Comparison of ENCODE assay signal across 8 cellular contexts in genomic region chr12:49750027-49750977, GRCh38. TPM values are rescaled to one million over a fixed set of nuclear protein-coding genes. Genes with fewer than 3 reads are reported as not detected.
DNase-seq lines count a peak whose midpoint lies in the region; ATAC-seq and TF ChIP-seq lines count a peak whose summit lies in the region.

No MANE protein-coding gene starts in this region.

- H3K36me3 ChIP-seq in iPS-20b (ENCODE audit: insufficient read depth, low read depth, low read length), result peaks cover 44% of the 10 kb centered on the region
- peaks cover 24 to 44% (median 32%) of the 10 kb centered on the region in 4 donors for H3K36me3 ChIP-seq in stomach

- intact Hi-C loops in stomach (cut with DNase I; ENCODE audit: low total_unique reads), result no loop called here

- H3K4me3 Mint-ChIP-seq in activated T-cell treated with anti-CD3 and anti-CD28 coated beads, Interleukin-2, amount 50 U/mL, for 4 hours, result peak overlapping the region; percentile 70

- H3K4me3 ChIP-seq in NB4 (ENCODE audit: low read depth, low read length) (peak overlapping the region; percentile 1), iPS-20b (ENCODE audit: low read length) (no peak overlapping the region), stomach (no peak overlapping the region)

- CTCF ChIA-PET in HEK293T (lab: Yijun Ruan, JAX), result interaction anchor here (0.7 to 1.1 kb wide), 2 partner anchors 9 to 103 kb away, joined by 3 to 6 read pairs; partner anchors contain the start of gene TMBIM6

- peaks cover 85% of the 10 kb centered on the region for H3K4me1 Mint-ChIP-seq in activated T-cell treated with anti-CD3 and anti-CD28 coated beads, Interleukin-2, amount 50 U/mL, for 4 hours (ENCODE audit: low read depth)

- H3K27ac ChIP-seq in iPS-20b (ENCODE audit: low read length) (no peak overlapping the region), stomach (peak overlapping the region in 4 of 5 donors; percentile 1 to 52 (median 13))

- TF ChIP-seq EP300 in stomach (IDR thresholded peaks at IDR 0.05), result no peak

- H3K9ac ChIP-seq in iPS-20b (ENCODE audit: low read depth, low read length), result peak overlapping the region; percentile 17; the same call in 1 of the 2 replicates

- H3K36me3 Mint-ChIP-seq in activated T-cell treated with anti-CD3 and anti-CD28 coated beads, Interleukin-2, amount 50 U/mL, for 4 hours (ENCODE audit: insufficient read depth), result peaks cover 30% of the 10 kb centered on the region

- no peaks in the 10 kb centered on the region for H3K9me3 Mint-ChIP-seq in activated T-cell treated with anti-CD3 and anti-CD28 coated beads, Interleukin-2, amount 50 U/mL, for 4 hours

- TF ChIP-seq POLR2A in NB4 (IDR thresholded peaks at IDR 0.05; ENCODE audit: extremely low read depth, insufficient read length) (no peak), stomach (IDR thresholded peaks at IDR 0.05) (no peak)

- peaks cover 11% of the 10 kb centered on the region; the same call in 1 of the 2 replicates for H3K4me1 ChIP-seq in iPS-20b (ENCODE audit: insufficient read depth, low read length)
- peaks cover 71 to 100% (median 85%) of the 10 kb centered on the region in 4 donors for H3K4me1 ChIP-seq in stomach

- ATAC-seq in GM18868 (IDR thresholded peaks at IDR 0.05; ENCODE audit: unreplicated experiment), result peak; percentile 68
- ATAC-seq in activated T-cell treated with anti-CD3 and anti-CD28 coated beads, Interleukin-2, amount 50 U/mL, for 4 hours, result peak; percentile 91 to 93

- no peaks in the 10 kb centered on the region for H3K27me3 Mint-ChIP-seq in activated T-cell treated with anti-CD3 and anti-CD28 coated beads, Interleukin-2, amount 50 U/mL, for 4 hours (ENCODE audit: low read depth)

- no peaks in the 10 kb centered on the region for H3K27me3 ChIP-seq in iPS-20b (ENCODE audit: insufficient read depth, low read length)
- no peaks in the 10 kb centered on the region for H3K27me3 ChIP-seq in stomach

- H3K9me3 ChIP-seq in iPS-20b (ENCODE audit: insufficient read depth, low read depth, low read length) (no peaks in the 10 kb centered on the region), stomach (no peaks in the 10 kb centered on the region)

- DNase-seq in NB4 (ENCODE audit: low read depth) (peak; percentile 86), stomach (no peak), superior temporal gyrus (ENCODE audit: extremely low spot score) (no peak), DMS 273 treated with DMSO at 0.1 percent for 48 hours (lab: John Stamatoyannopoulos, UW) (no peak), HEK293T (ENCODE audit: extremely low spot score) (no peak)
- peak; percentile 38 for DNase-seq in activated T-cell treated with anti-CD3 and anti-CD28 coated beads, Interleukin-2, amount 50 U/mL, for 4 hours

- POLR2A ChIA-PET in HEK293T (lab: Yijun Ruan, JAX), result interaction anchor here (1.1 to 1.2 kb wide), 2 partner anchors 9 to 78 kb away, joined by 4 to 9 read pairs; partner anchors contain the start of genes NCKAP5L and TMBIM6

- TF ChIP-seq CTCF in NB4 (IDR thresholded peaks at IDR 0.05; ENCODE audit: low read depth, low read length), result no peak
- TF ChIP-seq CTCF in stomach (IDR thresholded peaks at IDR 0.05), result no peak

- WGBS in stomach, 5 donors, result 55 to 62% (median 55%) methylated on average over 8 of the region's 8 CpGs

TF ChIP-seq in HEK293T, 16 proteins besides CTCF, POLR2A, EP300 and RAD21:
- no peak for TF ChIP-seq LEF1 (IDR thresholded peaks at IDR 0.05; ENCODE audit: borderline replicate concordance)
- TF ChIP-seq, protein P1, sequence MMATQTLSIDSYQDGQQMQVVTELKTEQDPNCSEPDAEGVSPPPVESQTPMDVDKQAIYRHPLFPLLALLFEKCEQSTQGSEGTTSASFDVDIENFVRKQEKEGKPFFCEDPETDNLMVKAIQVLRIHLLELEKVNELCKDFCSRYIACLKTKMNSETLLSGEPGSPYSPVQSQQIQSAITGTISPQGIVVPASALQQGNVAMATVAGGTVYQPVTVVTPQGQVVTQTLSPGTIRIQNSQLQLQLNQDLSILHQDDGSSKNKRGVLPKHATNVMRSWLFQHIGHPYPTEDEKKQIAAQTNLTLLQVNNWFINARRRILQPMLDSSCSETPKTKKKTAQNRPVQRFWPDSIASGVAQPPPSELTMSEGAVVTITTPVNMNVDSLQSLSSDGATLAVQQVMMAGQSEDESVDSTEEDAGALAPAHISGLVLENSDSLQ (IDR thresholded peaks at IDR 0.05), result no peak
- TF ChIP-seq ELF4 (IDR thresholded peaks at IDR 0.05), result no peak
- TF ChIP-seq ARNT (IDR thresholded peaks at IDR 0.05), result no peak
- no peak for TF ChIP-seq TARDBP (IDR thresholded peaks at IDR 0.05)
- no peak for TF ChIP-seq CTBP1 (IDR thresholded peaks at IDR 0.05; ENCODE audit: borderline replicate concordance)

RNA-seq across cellular contexts. Expression of gene TMBIM6, which starts 8.9 kb away (rescaled TPM):
- 100 to 1,000 TPM; 383 to 509 (median 438) TPM for total RNA-seq in activated T-cell treated with anti-CD3 and anti-CD28 coated beads, Interleukin-2, amount 50 U/mL, for 4 hours
- total RNA-seq in stomach, result 100 to 1,000 TPM in 4 of 5 donors, 10 to 100 TPM in 1; 94.5 to 606 (median 420) TPM
- 100 to 1,000 TPM in 2 of 3 donors, 10 to 100 TPM in 1; 79.6 to 207 (median 160) TPM for polyA plus RNA-seq in stomach

RNA-seq across cellular contexts. Expression of gene FMNL3, which starts 43.1 kb away (rescaled TPM):
- total RNA-seq in activated T-cell treated with anti-CD3 and anti-CD28 coated beads, Interleukin-2, amount 50 U/mL, for 4 hours, result 10 to 100 TPM; 22.1 to 24.0 (median 23.6) TPM
- total RNA-seq in stomach, result 10 to 100 TPM in 2 of 5 donors, 1 to 10 TPM in 3; 2.9 to 28.5 (median 9.6) TPM
- polyA plus RNA-seq in stomach, result 1 to 10 TPM; 2.1 to 8.1 (median 5.2) TPM

Comparison
In these comparisons a context has a peak if more than half of its experiments do, and no peak if none do; other contexts are left out.
1. DNase-seq: peak in NB4 (single experiment) and activated T-cell treated with anti-CD3 and anti-CD28 coated beads, Interleukin-2, amount 50 U/mL, for 4 hours (single experiment); none in stomach (single experiment), superior temporal gyrus (single experiment), DMS 273 treated with DMSO at 0.1 percent for 48 hours (single experiment) and HEK293T (single experiment).